Comparison of ENCODE assay signal across 2 cellular contexts in genomic region chr10:34775044-34775637, GRCh38.
TF ChIP-seq lines count a peak whose summit lies in the region.

No MANE protein-coding gene starts in this region.

TF ChIP-seq in HepG2, 621 proteins besides CTCF, POLR2A, EP300 and RAD21:
- TF ChIP-seq ZMAT5 (CRISPR knock-in tag; IDR thresholded peaks at IDR 0.05; ENCODE audit: borderline replicate concordance, low read depth) (no peak), ZNF121 (CRISPR knock-in tag; IDR thresholded peaks at IDR 0.05) (peak; percentile 88), ZNF770 (CRISPR knock-in tag; IDR thresholded peaks at IDR 0.05) (peak; percentile 78)

TF ChIP-seq in K562, 482 proteins besides CTCF, POLR2A, EP300 and RAD21:
- TF ChIP-seq ZNF121 (CRISPR knock-in tag; conservative IDR thresholded peaks at IDR 0.05) (peak; percentile 81), WHSC1 (IDR thresholded peaks at IDR 0.05; ENCODE audit: low read length) (no peak)
